In the genomic region with DNA sequence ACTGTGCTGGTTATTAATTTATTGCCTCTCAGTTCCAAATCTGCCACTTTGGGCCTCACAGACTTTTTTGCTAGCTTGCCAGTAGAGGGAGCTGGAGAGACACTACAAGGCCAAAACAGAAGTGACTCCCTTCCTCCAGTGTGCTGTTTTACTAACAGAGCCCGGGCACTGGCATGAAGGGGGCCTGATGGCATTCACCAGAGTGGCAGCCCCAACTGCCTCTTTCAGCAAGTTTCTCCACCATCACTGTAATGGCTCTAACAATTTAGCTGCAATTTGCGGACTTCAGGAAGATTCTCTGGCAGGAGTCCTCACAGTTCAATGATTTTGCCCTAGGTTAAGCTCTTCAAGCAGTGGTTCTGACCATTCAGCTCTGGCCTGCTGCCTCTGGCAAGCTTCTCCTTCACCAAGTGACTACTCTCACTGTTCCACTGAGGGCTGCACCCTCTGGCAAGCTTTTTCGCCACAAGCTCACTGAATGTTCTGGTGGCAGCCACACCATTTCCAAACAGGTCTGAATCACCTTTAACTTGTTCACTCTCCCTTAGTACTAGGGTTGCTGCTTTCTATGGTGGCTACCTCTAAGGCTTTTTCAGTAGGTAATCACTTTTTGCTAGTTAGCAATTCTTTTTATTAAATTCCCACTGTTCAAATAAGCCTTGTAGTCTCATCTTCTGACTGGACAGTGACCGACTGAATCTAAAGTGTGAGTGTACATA, we compare ENCODE assay signal across 8 cellular contexts.
A peak's percentile ranks its signal among the peaks of the same experiment; 100 is the strongest.
DNase-seq lines count a peak whose midpoint lies in the region; ATAC-seq and TF ChIP-seq lines count a peak whose summit lies in the region.

No MANE protein-coding gene starts in this region.

- peak; percentile 61 for DNase-seq in ELF-1 (ENCODE audit: low read depth, low spot score)
- DNase-seq in IMR-90: peak; percentile 83
- peak; percentile 42 for DNase-seq in NT2/D1 (ENCODE audit: low read depth, low spot score)
- peak; percentile 49 for DNase-seq in activated T-cell treated with anti-CD3 and anti-CD28 coated beads, Interleukin-2, amount 50 U/mL, for 24 hours
- DNase-seq in fibroblast of peridontal ligament (ENCODE audit: extremely low read depth): peak; percentile 87
- peak; percentile 72 for DNase-seq in neuronal stem cell (ENCODE audit: low spot score)
- DNase-seq in upper lobe of left lung: peak in 1 of 2 donors; percentile 46

- H3K27ac Mint-ChIP-seq in activated T-cell treated with anti-CD3 and anti-CD28 coated beads, Interleukin-2, amount 50 U/mL, for 24 hours: peak overlapping the region; percentile 11

- H4K8ac ChIP-seq in IMR-90 (ENCODE audit: low read depth in 2 of 2, low read length in 2 of 2) (0 out of 4 replicates have a peak overlapping the region, but pooled peaks of 1 of the 2 experiments have one; percentile 1), neuronal stem cell (ENCODE audit: low read depth, low read length) (no peak overlapping the region)

- H3K27me3 ChIP-seq in IMR-90 (ENCODE audit: control insufficient read depth, insufficient read depth, low read length): no peaks in the 10 kb centered on the region
- no peaks in the 10 kb centered on the region for H3K27me3 ChIP-seq in NT2/D1 (ENCODE audit: insufficient read depth, insufficient read length)
- H3K27me3 ChIP-seq in neuronal stem cell (ENCODE audit: control insufficient read depth in 3 of 3, insufficient read depth in 3 of 3, low read depth in 1 of 3, low read length in 3 of 3): no peaks in the 10 kb centered on the region
- H3K27me3 ChIP-seq in upper lobe of left lung: no peaks in the 10 kb centered on the region

- H2BK15ac ChIP-seq in IMR-90 (ENCODE audit: low read depth, low read length): no peak overlapping the region
- no peak overlapping the region for H2BK15ac ChIP-seq in neuronal stem cell (ENCODE audit: low read length)

- peak overlapping the region; percentile 8; the same call in 1 of the 2 replicates for H3K4ac ChIP-seq in IMR-90 (ENCODE audit: low read depth, low read length)
- no peak overlapping the region for H3K4ac ChIP-seq in neuronal stem cell (ENCODE audit: low read length)

- CTCF ChIA-PET in IMR-90 (lab: Yijun Ruan, JAX): interaction anchor here (0.6 to 1.8 kb wide), 23 partner anchors 10 to 374 kb away, joined by 3 to 8 read pairs (median 4); partner anchors contain the start of genes EML5 and TTC8

- no peak overlapping the region for H3K56ac ChIP-seq in IMR-90 (ENCODE audit: extremely low read depth, insufficient read depth, low read length)

- H3K18ac ChIP-seq in IMR-90 (ENCODE audit: low read depth, low read length): no peak overlapping the region
- H3K18ac ChIP-seq in neuronal stem cell (ENCODE audit: low read length): no peak overlapping the region

- no peak overlapping the region; the same call in 1 of the 2 replicates for H4K91ac ChIP-seq in IMR-90 (ENCODE audit: insufficient read depth, low read depth, low read length)
- H4K91ac ChIP-seq in neuronal stem cell (ENCODE audit: low read depth, low read length, poor library complexity): no peak overlapping the region

- no peak overlapping the region for H3K23ac ChIP-seq in IMR-90 (ENCODE audit: low read depth, low read length)
- no peak overlapping the region for H3K23ac ChIP-seq in neuronal stem cell (ENCODE audit: low read depth, low read length, poor library complexity)

- no peaks in the 10 kb centered on the region for H4K20me1 ChIP-seq in IMR-90 (ENCODE audit: insufficient read depth, low read length)

- TF ChIP-seq CTCF in IMR-90 (conservative IDR thresholded peaks at IDR 0.05; ENCODE audit: low read depth, low read length) (peak; percentile 91), upper lobe of left lung (IDR thresholded peaks at IDR 0.05) (peak in 5 of 6 experiments; percentile 56 to 67 (median 66))

- 0 out of 2 replicates have a peak overlapping the region, but pooled peaks have one; percentile 17 for H2AK5ac ChIP-seq in IMR-90 (ENCODE audit: low read depth, low read length)
- H2AK5ac ChIP-seq in neuronal stem cell (ENCODE audit: low read depth, low read length): no peak overlapping the region

- dilution Hi-C loops in IMR-90 (cut with HindIII; ENCODE audit: low sequenced_read_pairs, unreplicated experiment): no loop called here

- no peak overlapping the region for H4K5ac ChIP-seq in IMR-90 (ENCODE audit: low read depth, low read length)

- H3K9ac ChIP-seq in IMR-90 (ENCODE audit: low read depth, low read length): no peak overlapping the region; the same call in 1 of the 2 replicates
- no peak overlapping the region for H3K9ac ChIP-seq in NT2/D1 (ENCODE audit: insufficient read length, low read depth)
- H3K9ac ChIP-seq in neuronal stem cell (ENCODE audit: low read depth, low read length, poor library complexity): no peak overlapping the region

- H3K27ac ChIP-seq in IMR-90 (ENCODE audit: insufficient read depth, low read length) (no peak overlapping the region), neuronal stem cell (replicated peaks; ENCODE audit: low read length) (no peak overlapping the region), upper lobe of left lung (no peak overlapping the region)

- H3K4me1 Mint-ChIP-seq in activated T-cell treated with anti-CD3 and anti-CD28 coated beads, Interleukin-2, amount 50 U/mL, for 24 hours (ENCODE audit: low read depth): peaks cover 1% of the 10 kb centered on the region

- ATAC-seq in GM21737 (IDR thresholded peaks at IDR 0.05; ENCODE audit: unreplicated experiment) (peak; percentile 78), IMR-90 (ENCODE audit: low read depth) (peak; percentile 98), upper lobe of left lung (ENCODE audit: low FRiP score in 2 of 2) (peak; percentile 83 to 90)

- BruUV-seq in IMR-90 (replicated peaks; lab: Mats Ljungman, UMichigan): no TSS peak

- POLR2A ChIA-PET in IMR-90 (lab: Charles Lee; ENCODE audit: unreplicated experiment): interaction anchor here (0.6 kb wide), 1 partner anchor 180 kb away, joined by 4 read pairs; no protein-coding TSS in a partner anchor

- H2BK120ac ChIP-seq in IMR-90 (ENCODE audit: low read depth, low read length): no peak overlapping the region
- H2BK120ac ChIP-seq in neuronal stem cell (ENCODE audit: low read depth, low read length): no peak overlapping the region

- H2BK20ac ChIP-seq in IMR-90 (ENCODE audit: low read depth, low read length): peak overlapping the region; percentile 15; the same call in 1 of the 2 replicates

- H3K4me2 ChIP-seq in IMR-90 (ENCODE audit: low read depth, low read length) (no peak overlapping the region), neuronal stem cell (ENCODE audit: insufficient read depth, low read length, poor library complexity, severe bottlenecking) (no peak overlapping the region)

- TF ChIP-seq EP300 in upper lobe of left lung (IDR thresholded peaks at IDR 0.05): no peak

- H3K14ac ChIP-seq in IMR-90 (replicated peaks; ENCODE audit: low read depth, low read length): no peak overlapping the region; the same call in 1 of the 2 replicates
- H3K14ac ChIP-seq in neuronal stem cell (ENCODE audit: low read length): no peak overlapping the region

- no peak overlapping the region for H2BK12ac ChIP-seq in neuronal stem cell (ENCODE audit: low read length)

- H3K27me3 Mint-ChIP-seq in activated T-cell treated with anti-CD3 and anti-CD28 coated beads, Interleukin-2, amount 50 U/mL, for 24 hours: no peaks in the 10 kb centered on the region

- H3K4me3 ChIP-seq in IMR-90 (ENCODE audit: insufficient read depth, low read depth, low read length) (no peak overlapping the region), NT2/D1 (ENCODE audit: insufficient read length, low read depth) (no peak overlapping the region), neuronal stem cell (ENCODE audit: low read length in 2 of 2) (no peak overlapping the region), upper lobe of left lung (no peak overlapping the region)

- H3K9me3 ChIP-seq in IMR-90 (ENCODE audit: control insufficient read depth, insufficient read depth, low read length) (no peaks in the 10 kb centered on the region), NT2/D1 (ENCODE audit: insufficient read depth, low read length) (no peaks in the 10 kb centered on the region), neuronal stem cell (replicated peaks in 1 of 2; ENCODE audit: control insufficient read depth in 2 of 2, insufficient read depth in 1 of 2, low read depth in 1 of 2, low read length in 2 of 2) (no peaks in the 10 kb centered on the region), upper lobe of left lung (no peaks in the 10 kb centered on the region)

- no peak overlapping the region for H2AK9ac ChIP-seq in IMR-90 (replicated peaks; ENCODE audit: low read depth, low read length, poor library complexity)

- H3K4me3 Mint-ChIP-seq in activated T-cell treated with anti-CD3 and anti-CD28 coated beads, Interleukin-2, amount 50 U/mL, for 24 hours: no peak overlapping the region

- H2AFZ ChIP-seq in IMR-90 (replicated peaks; ENCODE audit: low read length, poor library complexity): peak overlapping the region; percentile 59
- peak overlapping the region; percentile 43 for H2AFZ ChIP-seq in neuronal stem cell (ENCODE audit: low read length)

- H3K4me1 ChIP-seq in IMR-90 (ENCODE audit: control insufficient read depth, insufficient read depth, low read length) (0 out of 2 replicates have a peak, but pooled peaks cover 3% of the 10 kb centered on the region), NT2/D1 (ENCODE audit: insufficient read depth, insufficient read length) (no peaks in the 10 kb centered on the region), neuronal stem cell (ENCODE audit: control insufficient read depth in 2 of 2, insufficient read depth in 1 of 2, low read depth in 1 of 2, low read length in 2 of 2) (no peaks in the 10 kb centered on the region), upper lobe of left lung (peaks cover 0 to 8% (median 0%) of the 10 kb centered on the region in 4 donors)

- in situ Hi-C loops in IMR-90 (cut with MboI; ENCODE audit: low sequenced_read_pairs): loop anchor here (5.0 to 25.0 kb wide), 2 partner anchors 345 to 1270 kb away; no protein-coding TSS in a partner anchor

- H3K36me3 ChIP-seq in IMR-90 (ENCODE audit: control insufficient read depth, insufficient read depth, low read length) (no peaks in the 10 kb centered on the region), NT2/D1 (ENCODE audit: insufficient read depth, insufficient read length, low read length) (no peaks in the 10 kb centered on the region), neuronal stem cell (replicated peaks in 1 of 2; ENCODE audit: control insufficient read depth in 2 of 2, insufficient read depth in 2 of 2, low read length in 2 of 2) (no peaks in the 10 kb centered on the region), upper lobe of left lung (no peaks in the 10 kb centered on the region)

- intact Hi-C loops in IMR-90 (cut with micrococcal nuclease): loop anchor here (1.0 to 5.0 kb wide), 4 partner anchors 124 to 1250 kb away; no protein-coding TSS in a partner anchor

- no peaks in the 10 kb centered on the region for H3K9me1 ChIP-seq in IMR-90 (ENCODE audit: insufficient read depth, low read length)

- WGBS in IMR-90 (ENCODE audit: extremely low coverage in 2 of 2, insufficient read length in 1 of 2), 2 experiments: no CpG with 5 or more reads among the region's 4 CpGs
- no CpG with 5 or more reads among the region's 4 CpGs for WGBS in neuronal stem cell (ENCODE audit: extremely low coverage in 2 of 2, insufficient read length in 2 of 2, insufficient replicate concordance in 1 of 2), 2 donors
- WGBS in upper lobe of left lung, 2 donors: 41 to 45% methylated on average over 4 of the region's 4 CpGs

- H2BK5ac ChIP-seq in IMR-90 (ENCODE audit: low read depth, low read length, poor library complexity, severe bottlenecking) (no peak overlapping the region), neuronal stem cell (ENCODE audit: low read length) (no peak overlapping the region)

- no peak for TF ChIP-seq POLR2A in IMR-90 (IDR thresholded peaks at IDR 0.05; ENCODE audit: low read depth, low read length)
- TF ChIP-seq POLR2A in upper lobe of left lung (IDR thresholded peaks at IDR 0.05): no peak

- peaks cover 16% of the 10 kb centered on the region for H3K36me3 Mint-ChIP-seq in activated T-cell treated with anti-CD3 and anti-CD28 coated beads, Interleukin-2, amount 50 U/mL, for 24 hours (ENCODE audit: low read depth)

- peak; percentile 89 for TF ChIP-seq RAD21 in IMR-90 (IDR thresholded peaks at IDR 0.05; ENCODE audit: low read length)

- peaks cover 0 to 3% of the 10 kb centered on the region in 2 experiments; a peak in 1 of 4 replicates for H3K79me1 ChIP-seq in IMR-90 (ENCODE audit: low read depth in 1 of 2, low read length in 2 of 2)
- no peaks in the 10 kb centered on the region for H3K79me1 ChIP-seq in neuronal stem cell (ENCODE audit: low read depth, low read length)

- peaks cover 11% of the 10 kb centered on the region for H3K9me3 Mint-ChIP-seq in activated T-cell treated with anti-CD3 and anti-CD28 coated beads, Interleukin-2, amount 50 U/mL, for 24 hours
